In the genomic region with DNA sequence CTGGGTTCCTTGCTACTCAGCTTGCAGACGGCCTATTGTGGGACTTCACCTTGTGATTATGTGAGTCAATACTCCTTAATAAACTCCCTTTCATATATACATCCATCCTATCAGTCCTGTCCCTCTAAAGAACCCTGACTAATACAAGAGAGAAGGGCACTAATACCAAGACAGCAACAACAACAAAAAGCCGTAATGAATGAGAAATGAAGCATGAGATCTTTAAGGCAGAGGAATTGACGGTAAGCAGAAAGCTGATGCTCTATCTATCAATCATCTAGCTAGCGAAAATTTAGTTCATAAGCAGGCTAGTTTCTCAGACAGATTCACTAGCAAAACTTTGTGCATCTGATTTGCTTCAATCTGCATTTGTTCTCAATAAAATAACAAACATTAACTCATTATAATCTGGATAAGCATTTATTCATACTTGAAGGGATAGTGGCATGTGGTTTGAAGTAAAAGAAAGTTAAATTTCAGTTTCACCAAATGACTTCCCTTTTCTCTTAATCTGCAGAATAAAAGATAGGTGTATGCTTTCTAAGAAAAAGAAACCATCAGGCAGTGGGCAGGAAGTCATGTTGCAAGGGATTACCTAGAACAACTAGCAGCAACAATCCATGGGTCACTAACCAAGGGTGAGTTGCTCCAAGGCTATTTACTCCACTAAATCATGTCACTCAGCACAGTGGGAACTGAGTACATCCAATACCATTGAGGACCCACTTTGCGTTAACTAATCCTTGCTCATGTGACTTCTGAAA, we compare ENCODE assay signal across 13 cellular contexts.
DNase-seq lines count a peak whose midpoint lies in the region; ATAC-seq, FAIRE-seq and TF ChIP-seq lines count a peak whose summit lies in the region.
"Had no signal": no experiment of that assay in that cellular context is flagged by ENCODE, and none has a peak within 500 bp of the region (broad histone marks: within the 10 kb centered on the region; RNA-seq: fewer than 3 reads in every experiment).

No MANE protein-coding gene starts in this region.

- peak; percentile 45 for FAIRE-seq in GM18507 (lab: Jason Lieb, UNC)

- in situ Hi-C loops in G401 (cut with HindIII; ENCODE audit: low sequenced_read_pairs) = no loop called here

- POLR2A ChIA-PET in A673 (lab: Charles Lee; ENCODE audit: low non-redundant PET) = no interaction called here

- H3K9me3 ChIP-seq in A673 (ENCODE audit: low read depth, low read length, poor library complexity, severe bottlenecking) = peaks cover 15% of the 10 kb centered on the region

- H3K4me1 ChIP-seq in A673 (ENCODE audit: insufficient read depth, low read length, poor library complexity, severe bottlenecking) = no peaks in the 10 kb centered on the region

- H3K27ac ChIP-seq in A673 (ENCODE audit: low read depth, low read length, poor library complexity, severe bottlenecking) = no peak overlapping the region
- H3K27ac ChIP-seq: KMS-11 had no signal

- BruUV-seq in A673 (replicated peaks; lab: Mats Ljungman, UMichigan) = no TSS peak

- H3K36me3 ChIP-seq in A673 (ENCODE audit: insufficient read depth, low read length, poor library complexity, severe bottlenecking) = no peaks in the 10 kb centered on the region

- CTCF ChIA-PET in A673 (lab: Charles Lee) = no interaction called here

- no peak for TF ChIP-seq CTCF in A673 (conservative IDR thresholded peaks at IDR 0.05; ENCODE audit: low read depth, low read length)

- peak; percentile 49 for ATAC-seq in GM19463 (IDR thresholded peaks at IDR 0.05; ENCODE audit: unreplicated experiment)
- ATAC-seq in HG02938 (IDR thresholded peaks at IDR 0.05; ENCODE audit: unreplicated experiment) = peak; percentile 90
- ATAC-seq: stimulated activated naive B cell treated with anti-CD40 and anti-IgM and Interleukin-4, amounts not matched to agents 10 μg/mL and 1 μg/mL and 100 μg/mL, for 72 hours had no signal

- H3K27me3 ChIP-seq in A673 (replicated peaks; ENCODE audit: insufficient read depth, low read depth, low read length, poor library complexity) = no peaks in the 10 kb centered on the region

- H3K4me3 ChIP-seq in A673 (ENCODE audit: low read depth, low read length, poor library complexity, severe bottlenecking) = no peak overlapping the region

- peak; percentile 1 for DNase-seq in GM18507 (ENCODE audit: extremely low spot score, insufficient read length, low read depth)
- DNase-seq in OCI-M1 (lab: John Stamatoyannopoulos, UW) = peak; percentile 83
- DNase-seq in HuH-7 (ENCODE audit: low spot score) = no peak
- DNase-seq in G401 (ENCODE audit: low spot score) = no peak
- DNase-seq in A673 (ENCODE audit: low spot score) = no peak
- DNase-seq in SW 1271 (lab: John Stamatoyannopoulos, UW) = no peak
- DNase-seq: C1 segment of cervical spinal cord; midbrain; stimulated activated naive B cell treated with anti-CD40 and anti-IgM and Interleukin-4, amounts not matched to agents 10 μg/mL and 1 μg/mL and 100 μg/mL, for 72 hours; T-helper 1 cell had no signal

- intact Hi-C loops in A673 (cut with micrococcal nuclease; ENCODE audit: unreplicated experiment) = no loop called here

Comparison
In these comparisons a context has a peak if more than half of its experiments do, and no peak if none do; other contexts are left out.
1. DNase-seq: peak in GM18507 (single experiment) and OCI-M1 (single experiment); none in HuH-7 (single experiment), G401 (single experiment), A673 (single experiment) and SW 1271 (0 of 2).